In genomic region chr1:21265644-21266043, GRCh38 we compare ENCODE assay signal across 16 cellular contexts. TPM values are rescaled to one million over a fixed set of nuclear protein-coding genes. Genes with fewer than 3 reads are reported as not detected.
A peak's percentile ranks its signal among the peaks of the same experiment; 100 is the strongest.
DNase-seq lines count a peak whose midpoint lies in the region; TF ChIP-seq lines count a peak whose summit lies in the region.
"Had no signal": no experiment of that assay in that cellular context is flagged by ENCODE, and none has a peak within 500 bp of the region (broad histone marks: within the 10 kb centered on the region; RNA-seq: fewer than 3 reads in every experiment).

No MANE protein-coding gene starts in this region.

- peak overlapping the region; percentile 75 for H4K91ac ChIP-seq in mesenchymal stem cell (ENCODE audit: low read length)

- no peak overlapping the region for H2AK5ac ChIP-seq in mesenchymal stem cell (ENCODE audit: low read length, severe bottlenecking)

- no peak overlapping the region for H2BK120ac ChIP-seq in mesenchymal stem cell (ENCODE audit: low read depth, low read length)

- WGBS in mesenchymal stem cell, result 97% methylated on average over 5 of the region's 6 CpGs

- no peak overlapping the region for H3K4me2 ChIP-seq in PC-9
- H3K4me2 ChIP-seq in mesenchymal stem cell (ENCODE audit: low read length, poor library complexity, severe bottlenecking), result no peak overlapping the region

- H4K8ac ChIP-seq in mesenchymal stem cell (ENCODE audit: low read length), result no peak overlapping the region

- H3K36me3 ChIP-seq in PC-9 (ENCODE audit: low read depth) (no peaks in the 10 kb centered on the region), ascending aorta (peaks cover 21 to 41% of the 10 kb centered on the region in 2 donors), mesenchymal stem cell (ENCODE audit: control insufficient read depth in 1 of 2, insufficient read depth in 2 of 2, low read depth in 1 of 2, low read length in 2 of 2) (peaks cover 51 to 54% of the 10 kb centered on the region in 2 experiments), tibial artery (peaks cover 13 to 71% (median 62%) of the 10 kb centered on the region in 3 donors)

- H3K9me2 ChIP-seq in PC-9 (ENCODE audit: insufficient read depth), result no peaks in the 10 kb centered on the region

- CTCF ChIA-PET in PC-9 (lab: Charles Lee), result no interaction called here

- H2BK5ac ChIP-seq in mesenchymal stem cell (ENCODE audit: low read depth, low read length, poor library complexity, severe bottlenecking), result no peak overlapping the region

- peak overlapping the region; percentile 18 to 54 for H3K18ac ChIP-seq in mesenchymal stem cell (ENCODE audit: low read depth in 1 of 2, low read length in 2 of 2)

- no peak overlapping the region for H3K23ac ChIP-seq in mesenchymal stem cell (ENCODE audit: low read length in 2 of 2)

- DNase-seq in PC-9, result no peak
- DNase-seq in ascending aorta (ENCODE audit: low spot score in 2 of 2), result no peak
- no peak for DNase-seq in mesenchymal stem cell
- no peak for DNase-seq in tibial artery
- DNase-seq in NCI-H2029 treated with DMSO at 0.1 percent for 48 hours (lab: John Stamatoyannopoulos, UW), result no peak
- no peak for DNase-seq in NCI-H524 treated with DMSO at 0.1 percent for 48 hours (lab: John Stamatoyannopoulos, UW)
- DNase-seq in kidney glomerular epithelial cell (lab: John Stamatoyannopoulos, UW), result no peak
- DNase-seq: CD4-positive, alpha-beta T cell; endodermal cell; H9; NCI-H1048; NCI-H187 treated with DMSO at 0.1 percent for 48 hours; NCI-H69; WERI-Rb-1 had no signal

- POLR2A ChIA-PET in PC-9 (lab: Charles Lee; ENCODE audit: unreplicated experiment), result no interaction called here

- H3K27ac ChIP-seq in PC-9 (peak overlapping the region; percentile 30), ascending aorta (peak overlapping the region; percentile 97 to 98), mesenchymal stem cell (ENCODE audit: low read length, poor library complexity, severe bottlenecking) (no peak overlapping the region), tibial artery (peak overlapping the region; percentile 95 to 98)
- H3K27ac ChIP-seq: neutrophil, psoas muscle, WERI-Rb-1 had no signal

- no peak for TF ChIP-seq CTCF in PC-9 (conservative IDR thresholded peaks at IDR 0.05)
- no peak for TF ChIP-seq CTCF in ascending aorta (IDR thresholded peaks at IDR 0.05)
- no peak for TF ChIP-seq CTCF in tibial artery (IDR thresholded peaks at IDR 0.05)

- H3K79me1 ChIP-seq in mesenchymal stem cell (replicated peaks; ENCODE audit: low read length, poor library complexity, severe bottlenecking), result peaks cover 38% of the 10 kb centered on the region

- no peaks in the 10 kb centered on the region; the same call in 1 of the 2 replicates for H3F3A ChIP-seq in PC-9 (ENCODE audit: insufficient read depth, low read depth)

- H3K79me2 ChIP-seq in PC-9 (ENCODE audit: low read depth), result no peaks in the 10 kb centered on the region

- H2BK15ac ChIP-seq in mesenchymal stem cell (ENCODE audit: low read depth, poor library complexity, severe bottlenecking), result peak overlapping the region; percentile 55

- no peak overlapping the region for H2AFZ ChIP-seq in PC-9
- no peak overlapping the region for H2AFZ ChIP-seq in mesenchymal stem cell (ENCODE audit: low read depth, low read length)

- no peaks in the 10 kb centered on the region for H4K20me1 ChIP-seq in PC-9 (ENCODE audit: insufficient read depth)

- H3K9me3 ChIP-seq in PC-9 (ENCODE audit: insufficient read depth, low read depth) (no peaks in the 10 kb centered on the region), ascending aorta (no peaks in the 10 kb centered on the region), mesenchymal stem cell (ENCODE audit: control insufficient read depth, low read length) (no peaks in the 10 kb centered on the region), tibial artery (no peaks in the 10 kb centered on the region)
- H3K9me3 ChIP-seq: neutrophil, psoas muscle had no signal

- H3K27me3 ChIP-seq in PC-9 (ENCODE audit: insufficient read depth, low read depth), result no peaks in the 10 kb centered on the region
- no peaks in the 10 kb centered on the region for H3K27me3 ChIP-seq in ascending aorta
- no peaks in the 10 kb centered on the region for H3K27me3 ChIP-seq in mesenchymal stem cell (ENCODE audit: control insufficient read depth in 1 of 2, insufficient read depth in 1 of 2, low read length in 2 of 2)
- no peaks in the 10 kb centered on the region for H3K27me3 ChIP-seq in tibial artery
- H3K27me3 ChIP-seq: neutrophil had no signal

- no TSS peak for BruUV-seq in PC-9 (replicated peaks; lab: Mats Ljungman, UMichigan)

- no peak overlapping the region for H3K9ac ChIP-seq in mesenchymal stem cell (ENCODE audit: low read length)

- no peak overlapping the region for H3K14ac ChIP-seq in mesenchymal stem cell (ENCODE audit: low read length in 2 of 2)

- peaks cover 25% of the 10 kb centered on the region for H3K4me1 ChIP-seq in PC-9 (replicated peaks; ENCODE audit: insufficient read depth)
- peaks cover 43 to 66% of the 10 kb centered on the region in 2 donors for H3K4me1 ChIP-seq in ascending aorta
- H3K4me1 ChIP-seq in mesenchymal stem cell (ENCODE audit: control insufficient read depth, insufficient read depth, low read depth, low read length), result peaks cover 30% of the 10 kb centered on the region
- H3K4me1 ChIP-seq in tibial artery, result peaks cover 12 to 73% (median 66%) of the 10 kb centered on the region in 4 donors

- H3K4me3 ChIP-seq in PC-9 (no peak overlapping the region), ascending aorta (no peak overlapping the region), mesenchymal stem cell (ENCODE audit: insufficient read depth in 1 of 2, low read depth in 1 of 2, low read length in 2 of 2) (no peak overlapping the region), tibial artery (no peak overlapping the region)
- H3K4me3 ChIP-seq: psoas muscle had no signal

- H2BK12ac ChIP-seq in mesenchymal stem cell (ENCODE audit: low read length in 2 of 2), result peak overlapping the region in 1 of 2 experiments; percentile 38

- intact Hi-C loops in PC-9 (cut with micrococcal nuclease; ENCODE audit: unreplicated experiment) (loop anchor here (10.0 kb wide), 1 partner anchor 1149 kb away; no protein-coding TSS in a partner anchor), ascending aorta (cut with DNase I) (loop anchor here (10.0 kb wide), 1 partner anchor 649 kb away; no protein-coding TSS in a partner anchor), tibial artery (cut with DNase I; ENCODE audit: low total_unique reads) (no loop called here)

- H3K4ac ChIP-seq in mesenchymal stem cell (ENCODE audit: low read depth in 1 of 2, low read length in 2 of 2), result no peak overlapping the region

RNA-seq across cellular contexts. Expression of gene ECE1, which starts 24.6 kb away (rescaled TPM):
- total RNA-seq in PC-9 (2021) (80.8 and 82.1 TPM in 2 replicates), ascending aorta (336 TPM)
- 229 TPM for polyA plus RNA-seq in mesenchymal stem cell (2013, experiment 1 of 2)
- 222 TPM for polyA plus RNA-seq in mesenchymal stem cell (2013, experiment 2 of 2)
